Comparison of ENCODE assay signal across 25 cellular contexts in genomic region chr11:109075976-109076375, GRCh38.
DNase-seq lines count a peak whose midpoint lies in the region; ATAC-seq, FAIRE-seq and TF ChIP-seq lines count a peak whose summit lies in the region.
"Had no signal": no experiment of that assay in that cellular context is flagged by ENCODE, and none has a peak within 500 bp of the region (broad histone marks: within the 10 kb centered on the region; RNA-seq: fewer than 3 reads in every experiment).

No MANE protein-coding gene starts in this region.

- H3K27ac ChIP-seq in H1 (ENCODE audit: low read depth, low read length) (no peak overlapping the region), smooth muscle cell (ENCODE audit: low read depth) (no peak overlapping the region), mammary epithelial cell (ENCODE audit: insufficient read depth, low read depth, low read length) (no peak overlapping the region)
- H3K27ac ChIP-seq in naive thymus-derived CD4-positive, alpha-beta T cell (ENCODE audit: low read depth, low read length), result no peak overlapping the region
- H3K27ac ChIP-seq: 22Rv1, adrenal gland, brain microvascular endothelial cell, dorsolateral prefrontal cortex, esophagus squamous epithelium, transverse colon had no signal

- POLR2A ChIA-PET in H1 (lab: Charles Lee; ENCODE audit: partially characterized antibody), result no interaction called here
- POLR2A ChIA-PET in naive thymus-derived CD4-positive, alpha-beta T cell (lab: Charles Lee), result no interaction called here

- no peak overlapping the region for H4K5ac ChIP-seq in H1 (ENCODE audit: insufficient read length, low read depth, low read length)

- no peaks in the 10 kb centered on the region for H3K36me3 Mint-ChIP-seq in naive thymus-derived CD4-positive, alpha-beta T cell
- H3K36me3 Mint-ChIP-seq: activated naive CD4-positive, alpha-beta T cell treated with anti-CD3 and anti-CD28 coated beads, Interleukin-2, amount 10 ng/mL, durations not matched to agents 7 days and 5 days had no signal

- H2BK120ac ChIP-seq in H1 (replicated peaks; ENCODE audit: low read depth, low read length), result no peak overlapping the region

- H3K27me3 ChIP-seq in H1 (replicated peaks in 1 of 4; ENCODE audit: control insufficient read depth in 3 of 4, extremely low read depth in 1 of 4, insufficient read depth in 3 of 4, low read length in 3 of 4) (no peaks in the 10 kb centered on the region), smooth muscle cell (ENCODE audit: low read depth) (no peaks in the 10 kb centered on the region), mammary epithelial cell (ENCODE audit: insufficient read depth, low read length) (no peaks in the 10 kb centered on the region)
- H3K27me3 ChIP-seq in naive thymus-derived CD4-positive, alpha-beta T cell (ENCODE audit: control insufficient read depth in 2 of 2, insufficient read depth in 2 of 2, low read length in 2 of 2), result no peaks in the 10 kb centered on the region
- H3K27me3 ChIP-seq: adrenal gland, brain microvascular endothelial cell, dorsolateral prefrontal cortex, esophagus squamous epithelium, transverse colon had no signal

- H3K9me3 Mint-ChIP-seq in naive thymus-derived CD4-positive, alpha-beta T cell, result peaks cover 0 to 5% (median 2%) of the 10 kb centered on the region in 11 donors

- no peak overlapping the region for H3K23ac ChIP-seq in H1 (ENCODE audit: insufficient read length)

- H3K4me1 ChIP-seq in H1 (replicated peaks in 1 of 4; ENCODE audit: control insufficient read depth in 3 of 4, insufficient read depth in 4 of 4, low read length in 3 of 4) (no peaks in the 10 kb centered on the region), smooth muscle cell (ENCODE audit: low read depth) (no peaks in the 10 kb centered on the region), mammary epithelial cell (ENCODE audit: insufficient read depth, low read length) (peaks cover 14% of the 10 kb centered on the region)
- H3K4me1 ChIP-seq in naive thymus-derived CD4-positive, alpha-beta T cell (ENCODE audit: control insufficient read depth in 2 of 2, insufficient read depth in 2 of 2, low read length in 2 of 2), result no peaks in the 10 kb centered on the region
- H3K4me1 ChIP-seq: transverse colon had no signal

- H3K56ac ChIP-seq in H1 (replicated peaks; ENCODE audit: insufficient read length, low read depth, low read length), result no peak overlapping the region

- no peaks in the 10 kb centered on the region for H3K4me1 Mint-ChIP-seq in naive thymus-derived CD4-positive, alpha-beta T cell
- H3K4me1 Mint-ChIP-seq: activated naive CD4-positive, alpha-beta T cell treated with anti-CD3 and anti-CD28 coated beads, Interleukin-2, amount 10 ng/mL, durations not matched to agents 7 days and 5 days had no signal

- dilution Hi-C loops in mammary epithelial cell (cut with HindIII; ENCODE audit: low sequenced_read_pairs), result no loop called here

- no peaks in the 10 kb centered on the region for H4K20me1 ChIP-seq in H1 (replicated peaks in 1 of 2; ENCODE audit: control insufficient read depth in 1 of 2, insufficient read depth in 2 of 2, low read length in 2 of 2)
- H4K20me1 ChIP-seq in smooth muscle cell (ENCODE audit: low read depth), result no peaks in the 10 kb centered on the region
- no peaks in the 10 kb centered on the region for H4K20me1 ChIP-seq in mammary epithelial cell (ENCODE audit: insufficient read depth, low read length)

- H3K36me3 ChIP-seq in H1 (ENCODE audit: control insufficient read depth in 2 of 4, insufficient read depth in 4 of 4, low read length in 3 of 4) (no peaks in the 10 kb centered on the region), smooth muscle cell (ENCODE audit: low read depth) (no peaks in the 10 kb centered on the region), mammary epithelial cell (ENCODE audit: insufficient read depth, low read length) (no peaks in the 10 kb centered on the region)
- H3K36me3 ChIP-seq in naive thymus-derived CD4-positive, alpha-beta T cell (ENCODE audit: control insufficient read depth in 2 of 3, insufficient read depth in 3 of 3, low read length in 3 of 3), result no peaks in the 10 kb centered on the region
- H3K36me3 ChIP-seq: adrenal gland, brain microvascular endothelial cell, esophagus squamous epithelium, transverse colon had no signal

- H2BK12ac ChIP-seq in H1 (ENCODE audit: low read depth, low read length), result no peak overlapping the region

- peaks cover 0 to 8% (median 5%) of the 10 kb centered on the region in 5 donors for H3K27me3 Mint-ChIP-seq in naive thymus-derived CD4-positive, alpha-beta T cell
- H3K27me3 Mint-ChIP-seq: activated naive CD4-positive, alpha-beta T cell treated with anti-CD3 and anti-CD28 coated beads, Interleukin-2, amount 10 ng/mL, durations not matched to agents 7 days and 5 days; progenitor cell of endocrine pancreas had no signal

- peak; percentile 2 for DNase-seq in DMS 273 (lab: John Stamatoyannopoulos, UW; ENCODE audit: unreplicated experiment)
- no peak for DNase-seq in DMS 273 treated with DMSO at 0.1 percent for 48 hours (lab: John Stamatoyannopoulos, UW)
- DNase-seq in H1 (ENCODE audit: low read depth in 1 of 2, low spot score in 2 of 2), result no peak
- peak; percentile 73 for DNase-seq in left ventricle myocardium superior
- no peak for DNase-seq in smooth muscle cell (lab: John Stamatoyannopoulos, UW; ENCODE audit: unreplicated experiment)
- DNase-seq in naive thymus-derived CD4-positive, alpha-beta T cell, result no peak
- no peak for DNase-seq in NCI-H1930 (lab: John Stamatoyannopoulos, UW)
- no peak for DNase-seq in mammary epithelial cell
- DNase-seq: activated CD8-positive, alpha-beta T cell treated with anti-CD3 and anti-CD28 coated beads, Interleukin-2, amount 10 ng/mL, durations not matched to agents 7 days and 5 days; activated naive CD4-positive, alpha-beta T cell treated with anti-CD3 and anti-CD28 coated beads, Interleukin-2, amount 10 ng/mL, durations not matched to agents 7 days and 5 days; adrenal gland; brain microvascular endothelial cell; dorsolateral prefrontal cortex; esophagus squamous epithelium; IMR-90; mesenchymal stem cell; NCI-H146; NCI-H82; SHP77; stimulated activated CD4-positive, alpha-beta T cell treated with anti-CD3 and anti-CD28 coated beads, Interleukin-4, amount 100 ng/mL, for 4 hours; SW 1271; transverse colon had no signal

- H3K4me3 ChIP-seq in H1 (ENCODE audit: extremely low read depth in 1 of 4, insufficient read depth in 2 of 4, low read depth in 3 of 4, low read length in 4 of 4) (no peak overlapping the region), smooth muscle cell (no peak overlapping the region), mammary epithelial cell (replicated peaks in 1 of 3; ENCODE audit: insufficient read depth in 1 of 3, low read depth in 2 of 3, low read length in 3 of 3) (no peak overlapping the region)
- H3K4me3 ChIP-seq in naive thymus-derived CD4-positive, alpha-beta T cell (ENCODE audit: low read length), result no peak overlapping the region
- H3K4me3 ChIP-seq: adrenal gland, dorsolateral prefrontal cortex, esophagus squamous epithelium, transverse colon had no signal

- no peak for TF ChIP-seq EP300 in H1 (IDR thresholded peaks at IDR 0.05; ENCODE audit: borderline replicate concordance in 1 of 2, low read depth in 2 of 2, low read length in 2 of 2)

- H4K91ac ChIP-seq in H1 (replicated peaks; ENCODE audit: insufficient read length, low read length), result no peak overlapping the region

- no peak overlapping the region for H3K4ac ChIP-seq in H1 (replicated peaks; ENCODE audit: insufficient read length, low read depth, low read length)

- H2AK5ac ChIP-seq in H1 (ENCODE audit: low read depth, low read length), result no peak overlapping the region

- H3K9me3 ChIP-seq in H1 (ENCODE audit: insufficient read depth in 2 of 2, low read depth in 1 of 2, low read length in 1 of 2), result no peaks in the 10 kb centered on the region
- H3K9me3 ChIP-seq in smooth muscle cell (replicated peaks; ENCODE audit: low read depth), result no peaks in the 10 kb centered on the region
- no peaks in the 10 kb centered on the region for H3K9me3 ChIP-seq in naive thymus-derived CD4-positive, alpha-beta T cell (ENCODE audit: control insufficient read depth in 2 of 3, low read length in 3 of 3)
- no peaks in the 10 kb centered on the region for H3K9me3 ChIP-seq in mammary epithelial cell (replicated peaks; ENCODE audit: insufficient read depth, low read length)
- H3K9me3 ChIP-seq: adrenal gland, esophagus squamous epithelium, transverse colon had no signal

- no peaks in the 10 kb centered on the region for H3F3A ChIP-seq in smooth muscle cell (ENCODE audit: low read depth)

- ATAC-seq in left ventricle myocardium superior, result peak; percentile 53
- ATAC-seq in naive thymus-derived CD4-positive, alpha-beta T cell, result no peak
- ATAC-seq: activated CD8-positive, alpha-beta T cell treated with anti-CD3 and anti-CD28 coated beads, Interleukin-2, amount 10 ng/mL, durations not matched to agents 7 days and 5 days; sciatic nerve had no signal

- H3K27ac Mint-ChIP-seq in naive thymus-derived CD4-positive, alpha-beta T cell, result no peak overlapping the region
- H3K27ac Mint-ChIP-seq: activated CD8-positive, alpha-beta T cell treated with anti-CD3 and anti-CD28 coated beads, Interleukin-2, amount 10 ng/mL, durations not matched to agents 7 days and 5 days; activated naive CD4-positive, alpha-beta T cell treated with anti-CD3 and anti-CD28 coated beads, Interleukin-2, amount 10 ng/mL, durations not matched to agents 7 days and 5 days; progenitor cell of endocrine pancreas had no signal

- CTCF ChIA-PET in H1 (lab: Charles Lee; ENCODE audit: partially characterized antibody), result interaction anchor here (0.6 to 1.4 kb wide), 4 partner anchors 17 to 445 kb away, joined by 3 to 7 read pairs (median 4); no protein-coding TSS in a partner anchor
- CTCF ChIA-PET in naive thymus-derived CD4-positive, alpha-beta T cell (lab: Charles Lee), result no interaction called here
- CTCF ChIA-PET in mammary epithelial cell (lab: Charles Lee; ENCODE audit: low non-redundant PET), result no interaction called here

- H3K23me2 ChIP-seq in H1 (ENCODE audit: low read depth, low read length), result no peaks in the 10 kb centered on the region; the same call in 1 of the 2 replicates

- peak overlapping the region; percentile 38; the same call in 1 of the 2 replicates for H2AFZ ChIP-seq in H1 (ENCODE audit: low read length)
- H2AFZ ChIP-seq in smooth muscle cell (ENCODE audit: low read depth), result peak overlapping the region; percentile 27
- H2AFZ ChIP-seq in mammary epithelial cell (ENCODE audit: low read depth, low read length), result no peak overlapping the region

- H3K14ac ChIP-seq in H1 (ENCODE audit: insufficient read length), result no peak overlapping the region

- H2BK20ac ChIP-seq in H1 (ENCODE audit: low read length), result no peak overlapping the region

- H3K4me3 Mint-ChIP-seq in naive thymus-derived CD4-positive, alpha-beta T cell, result no peak overlapping the region
- H3K4me3 Mint-ChIP-seq: activated CD8-positive, alpha-beta T cell treated with anti-CD3 and anti-CD28 coated beads, Interleukin-2, amount 10 ng/mL, durations not matched to agents 7 days and 5 days; activated naive CD4-positive, alpha-beta T cell treated with anti-CD3 and anti-CD28 coated beads, Interleukin-2, amount 10 ng/mL, durations not matched to agents 7 days and 5 days had no signal

- no peaks in the 10 kb centered on the region for H3K79me1 ChIP-seq in H1 (ENCODE audit: low read depth, low read length)

- WGBS in H1 (ENCODE audit: extremely low coverage in 1 of 2, insufficient coverage in 1 of 2, insufficient read length in 1 of 2, insufficient replicate concordance in 2 of 2, low coverage in 1 of 2, low lambda C conversion rate in 2 of 2, missing lambda C conversion rate in 1 of 2), 2 experiments, result 90% methylated on average over 2 of the region's 2 CpGs; no CpG with 5 or more reads in 1 of the 2 experiments
- 27% methylated on average over 2 of the region's 2 CpGs for WGBS in smooth muscle cell (ENCODE audit: low lambda C conversion rate)
- WGBS in mammary epithelial cell (ENCODE audit: low coverage, missing lambda C conversion rate), result 100% methylated on average over 2 of the region's 2 CpGs

- H2BK5ac ChIP-seq in H1 (ENCODE audit: low read depth, low read length), result no peak overlapping the region

- H3K18ac ChIP-seq in H1 (ENCODE audit: extremely low read depth, low read length), result no peak overlapping the region

- TF ChIP-seq POLR2A in H1 (IDR thresholded peaks at IDR 0.05; ENCODE audit: control extremely low read depth in 1 of 2, low read depth in 2 of 2, low read length in 2 of 2), result no peak

- H3K9ac ChIP-seq in H1 (replicated peaks in 1 of 4; ENCODE audit: extremely low read depth in 1 of 4, low read depth in 3 of 4, low read length in 3 of 4) (no peak overlapping the region), smooth muscle cell (ENCODE audit: low read depth) (no peak overlapping the region), mammary epithelial cell (ENCODE audit: insufficient read depth, low read length) (no peak overlapping the region)

- H3K4me2 ChIP-seq in H1 (ENCODE audit: insufficient read depth in 1 of 2, low read depth in 2 of 2, low read length in 2 of 2) (no peak overlapping the region), smooth muscle cell (no peak overlapping the region), mammary epithelial cell (ENCODE audit: insufficient read depth, low read depth, low read length) (no peak overlapping the region)

- H4K8ac ChIP-seq in H1 (ENCODE audit: extremely low read depth, insufficient read depth, low read length), result no peak overlapping the region

- no TSS peak for BruUV-seq in mammary epithelial cell (replicated peaks; lab: Mats Ljungman, UMichigan)

- no peaks in the 10 kb centered on the region for H3K79me2 ChIP-seq in H1 (ENCODE audit: control insufficient read depth in 1 of 2, insufficient read depth in 2 of 2, low read length in 2 of 2)
- H3K79me2 ChIP-seq in smooth muscle cell (ENCODE audit: low read depth), result no peaks in the 10 kb centered on the region
- H3K79me2 ChIP-seq in mammary epithelial cell (ENCODE audit: insufficient read depth, low read length), result no peaks in the 10 kb centered on the region

- TF ChIP-seq RAD21 in H1 (IDR thresholded peaks at IDR 0.05 in 1 of 2, conservative IDR thresholded peaks at IDR 0.05 in 1 of 2; ENCODE audit: low read depth in 2 of 2, low read length in 2 of 2), result no peak

- intact Hi-C loops in left ventricle myocardium superior (cut with micrococcal nuclease) (no loop called here), mammary epithelial cell (cut with micrococcal nuclease) (no loop called here)
- intact Hi-C loops in naive thymus-derived CD4-positive, alpha-beta T cell (cut with micrococcal nuclease), result no loop called here

- H2BK15ac ChIP-seq in H1 (ENCODE audit: low read length), result no peak overlapping the region

- no peak for TF ChIP-seq CTCF in H1 (IDR thresholded peaks at IDR 0.05; ENCODE audit: control extremely low read depth in 1 of 3, insufficient read depth in 1 of 3, low read depth in 1 of 3, low read length in 3 of 3)
- no peak for TF ChIP-seq CTCF in smooth muscle cell (IDR thresholded peaks at IDR 0.05; ENCODE audit: borderline replicate concordance, insufficient read depth, poor library complexity, severe bottlenecking)
- no peak for TF ChIP-seq CTCF in mammary epithelial cell (conservative IDR thresholded peaks at IDR 0.05 in 1 of 2, IDR thresholded peaks at IDR 0.05 in 1 of 2; ENCODE audit: extremely low read depth in 1 of 2, insufficient read depth in 1 of 2, low read depth in 1 of 2, low read length in 2 of 2)

- in situ Hi-C loops in mammary epithelial cell (cut with MboI; ENCODE audit: low sequenced_read_pairs in 2 of 2), result no loop called here

- FAIRE-seq in H1 (lab: Jason Lieb, UNC), result no peak

Comparison
In these comparisons a context has a peak if more than half of its experiments do, and no peak if none do; other contexts are left out.
1. DNase-seq: peak in DMS 273 (single experiment) and left ventricle myocardium superior (single experiment); none in DMS 273 treated with DMSO at 0.1 percent for 48 hours (single experiment), H1 (0 of 2), smooth muscle cell (single experiment), naive thymus-derived CD4-positive, alpha-beta T cell (0 of 9), NCI-H1930 (0 of 2) and mammary epithelial cell (single experiment).